In genomic region chr1:32948905-32949304, GRCh38 we compare ENCODE assay signal across 1 cellular context.
TF ChIP-seq lines count a peak whose summit lies in the region.

No MANE protein-coding gene starts in this region.

TF ChIP-seq in HepG2, 621 proteins besides CTCF, POLR2A, EP300 and RAD21 (continued from another document):
- no peak for TF ChIP-seq AHDC1 (CRISPR knock-in tag; IDR thresholded peaks at IDR 0.05; ENCODE audit: borderline replicate concordance)
- no peak for TF ChIP-seq ZNF143 (CRISPR knock-in tag; IDR thresholded peaks at IDR 0.05)
- TF ChIP-seq ZNF24 (IDR thresholded peaks at IDR 0.05) = no peak
- TF ChIP-seq ZNF776 (CRISPR knock-in tag; IDR thresholded peaks at IDR 0.05) = no peak
- peak; percentile 45; the same call in 1 of the 2 replicates for TF ChIP-seq SAP130 (CRISPR knock-in tag; IDR thresholded peaks at IDR 0.05; ENCODE audit: low read depth)
- no peak for TF ChIP-seq PAX8 (CRISPR knock-in tag; IDR thresholded peaks at IDR 0.05; ENCODE audit: borderline replicate concordance)
- no peak for TF ChIP-seq POGZ (CRISPR knock-in tag; IDR thresholded peaks at IDR 0.05)
- TF ChIP-seq TOPORS (CRISPR knock-in tag; IDR thresholded peaks at IDR 0.05) = no peak
- TF ChIP-seq MAFF (IDR thresholded peaks at IDR 0.05; ENCODE audit: low read depth, low read length) = 0 out of 2 replicates have a peak, but pooled peaks have one; percentile 25
- TF ChIP-seq E2F5 (CRISPR knock-in tag; conservative IDR thresholded peaks at IDR 0.05) = no peak
- no peak for TF ChIP-seq ZNF646 (CRISPR knock-in tag; IDR thresholded peaks at IDR 0.05)
- no peak for TF ChIP-seq ZFY (CRISPR knock-in tag; IDR thresholded peaks at IDR 0.05)
- TF ChIP-seq CBX1 (IDR thresholded peaks at IDR 0.05; ENCODE audit: low read depth) = no peak
- TF ChIP-seq ZNF7 (CRISPR knock-in tag; IDR thresholded peaks at IDR 0.05) = no peak
- no peak for TF ChIP-seq PAWR (CRISPR knock-in tag; IDR thresholded peaks at IDR 0.05; ENCODE audit: borderline replicate concordance)
- TF ChIP-seq TCF7L2 (IDR thresholded peaks at IDR 0.05; ENCODE audit: low read depth, low read length) = no peak
- TF ChIP-seq MAFK (conservative IDR thresholded peaks at IDR 0.05 in 1 of 2, IDR thresholded peaks at IDR 0.05 in 1 of 2; ENCODE audit: low read length in 2 of 2) = peak in 1 of 2 experiments; percentile 32; a peak in 2 of 4 replicates
- no peak for TF ChIP-seq ZNF331 (CRISPR knock-in tag; IDR thresholded peaks at IDR 0.05)
- peak; percentile 87 for TF ChIP-seq HNF1A (IDR thresholded peaks at IDR 0.05; ENCODE audit: low read depth)
- peak; percentile 70; the same call in 1 of the 2 replicates for TF ChIP-seq HNF1A (CRISPR knock-in tag; IDR thresholded peaks at IDR 0.05; ENCODE audit: borderline replicate concordance)
- TF ChIP-seq MTF2 (CRISPR knock-in tag; IDR thresholded peaks at IDR 0.05; ENCODE audit: borderline replicate concordance) = no peak
